In genomic region chr21:39738566-39738965, GRCh38 we compare ENCODE assay signal across 28 cellular contexts. TPM values are rescaled to one million over a fixed set of nuclear protein-coding genes. Genes with fewer than 3 reads are reported as not detected.
"Had no signal": no experiment of that assay in that cellular context is flagged by ENCODE, and none has a peak within 500 bp of the region (broad histone marks: within the 10 kb centered on the region; RNA-seq: fewer than 3 reads in every experiment).

No MANE protein-coding gene starts in this region.

- H3K27ac Mint-ChIP-seq: natural killer cell; nephron; neural progenitor cell; stimulated activated effector memory CD8-positive, alpha-beta T cell treated with anti-CD3 and anti-CD28 coated beads, Interleukin-12 subunit alpha, Interleukin-12 subunit beta, amount 100 ng/mL, for 72 hours; stimulated activated naive B cell treated with anti-CD40 and anti-IgM and Interleukin-4, amounts not matched to agents 10 μg/mL and 1 μg/mL and 100 μg/mL, for 72 hours; stimulated activated naive CD8-positive, alpha-beta T cell treated with anti-CD3 and anti-CD28 coated beads, Interleukin-15, Interleukin-2, amounts not matched to agents 100 ng/mL and 50 ng/mL, for 24 hours had no signal

- H2AFZ ChIP-seq: neural progenitor cell, parathyroid adenoma had no signal

- H3K9me3 ChIP-seq: ovary, psoas muscle, right lobe of liver, sigmoid colon, stomach, thoracic aorta, thyroid gland, tibial nerve, upper lobe of left lung, vagina had no signal

- ATAC-seq: natural killer cell; psoas muscle; right cardiac atrium; right lobe of liver; stimulated activated effector memory CD8-positive, alpha-beta T cell treated with anti-CD3 and anti-CD28 coated beads, Interleukin-12 subunit alpha, Interleukin-12 subunit beta, amount 100 ng/mL, for 72 hours; stimulated activated naive B cell treated with anti-CD40 and anti-IgM and Interleukin-4, amounts not matched to agents 10 μg/mL and 1 μg/mL and 100 μg/mL, for 72 hours had no signal

- H3K4me3 ChIP-seq: neural progenitor cell, ovary, psoas muscle, right lobe of liver, sigmoid colon, stomach, thoracic aorta, thyroid gland, tibial nerve, upper lobe of left lung, vagina had no signal

- H3K9me3 Mint-ChIP-seq: natural killer cell; nephron; neural progenitor cell; stimulated activated effector memory CD8-positive, alpha-beta T cell treated with anti-CD3 and anti-CD28 coated beads, Interleukin-12 subunit alpha, Interleukin-12 subunit beta, amount 100 ng/mL, for 72 hours; stimulated activated naive CD8-positive, alpha-beta T cell treated with anti-CD3 and anti-CD28 coated beads, Interleukin-15, Interleukin-2, amounts not matched to agents 100 ng/mL and 50 ng/mL, for 24 hours had no signal

- H3K79me2 ChIP-seq: parathyroid adenoma had no signal

- H3K4me3 Mint-ChIP-seq: natural killer cell; nephron; neural progenitor cell; stimulated activated effector memory CD8-positive, alpha-beta T cell treated with anti-CD3 and anti-CD28 coated beads, Interleukin-12 subunit alpha, Interleukin-12 subunit beta, amount 100 ng/mL, for 72 hours; stimulated activated naive B cell treated with anti-CD40 and anti-IgM and Interleukin-4, amounts not matched to agents 10 μg/mL and 1 μg/mL and 100 μg/mL, for 72 hours; stimulated activated naive CD8-positive, alpha-beta T cell treated with anti-CD3 and anti-CD28 coated beads, Interleukin-15, Interleukin-2, amounts not matched to agents 100 ng/mL and 50 ng/mL, for 24 hours had no signal

- H3K4me2 ChIP-seq: neural progenitor cell had no signal

- H3K27ac ChIP-seq: neural progenitor cell, ovary, parathyroid adenoma, psoas muscle, right lobe of liver, sigmoid colon, stomach, thoracic aorta, thyroid gland, tibial nerve, upper lobe of left lung, vagina had no signal

- H3K27me3 ChIP-seq: neural progenitor cell, ovary, right lobe of liver, sigmoid colon, stomach, thyroid gland, tibial nerve, upper lobe of left lung, vagina had no signal

- H3K9ac ChIP-seq: neural progenitor cell, parathyroid adenoma had no signal

- H3K27me3 Mint-ChIP-seq: progenitor cell of endocrine pancreas; stimulated activated naive CD8-positive, alpha-beta T cell treated with anti-CD3 and anti-CD28 coated beads, Interleukin-15, Interleukin-2, amounts not matched to agents 100 ng/mL and 50 ng/mL, for 24 hours had no signal

- H3K4me1 Mint-ChIP-seq: natural killer cell; nephron; stimulated activated effector memory CD8-positive, alpha-beta T cell treated with anti-CD3 and anti-CD28 coated beads, Interleukin-12 subunit alpha, Interleukin-12 subunit beta, amount 100 ng/mL, for 72 hours; stimulated activated naive B cell treated with anti-CD40 and anti-IgM and Interleukin-4, amounts not matched to agents 10 μg/mL and 1 μg/mL and 100 μg/mL, for 72 hours had no signal

- DNase-seq: natural killer cell; occipital lobe; ovary; posterior cingulate gyrus; psoas muscle; right cardiac atrium; right lobe of liver; sigmoid colon; small intestine; stimulated activated CD4-positive, alpha-beta T cell treated with anti-CD3 and anti-CD28 coated beads, Interleukin-15, amount 100 ng/mL, for 24 hours; stimulated activated CD4-positive, alpha-beta T cell treated with anti-CD3 and anti-CD28 coated beads, Interleukin-2, amount 100 ng/mL, for 24 hours; stimulated activated CD4-positive, alpha-beta T cell treated with anti-CD3 and anti-CD28 coated beads, Interleukin-2, amount 100 ng/mL, for 48 hours; stimulated activated CD4-positive, alpha-beta T cell treated with anti-CD3 and anti-CD28 coated beads, Interleukin-4, amount 100 ng/mL, for 24 hours; stimulated activated naive B cell treated with anti-CD40 and anti-IgM and Interleukin-4, amounts not matched to agents 10 μg/mL and 1 μg/mL and 100 μg/mL, for 72 hours; stimulated activated naive CD4-positive, alpha-beta T cell treated with Interleukin-2 at 50 U/mL for 16 hours; stomach; thyroid gland; upper lobe of left lung had no signal

- H3K36me3 ChIP-seq: neural progenitor cell, ovary, right lobe of liver, sigmoid colon, stomach, thoracic aorta, thyroid gland, tibial nerve, upper lobe of left lung, vagina had no signal

- H3K36me3 Mint-ChIP-seq: natural killer cell; neural progenitor cell; stimulated activated effector memory CD8-positive, alpha-beta T cell treated with anti-CD3 and anti-CD28 coated beads, Interleukin-12 subunit alpha, Interleukin-12 subunit beta, amount 100 ng/mL, for 72 hours; stimulated activated naive B cell treated with anti-CD40 and anti-IgM and Interleukin-4, amounts not matched to agents 10 μg/mL and 1 μg/mL and 100 μg/mL, for 72 hours had no signal

- H3K4me1 ChIP-seq: neural progenitor cell, parathyroid adenoma, psoas muscle, right lobe of liver, sigmoid colon, stomach, thyroid gland, tibial nerve, upper lobe of left lung, vagina had no signal

RNA-seq across cellular contexts. Expression of gene IGSF5, which starts 6.4 kb away (rescaled TPM):
- total RNA-seq: natural killer cell, osteoblast, psoas muscle, right lobe of liver, stomach, thoracic aorta, tibial nerve, upper lobe of left lung, vagina had no signal
- polyA plus RNA-seq: psoas muscle had no signal
